1 cellular context compared by ENCODE assay signal in the genomic region with DNA sequence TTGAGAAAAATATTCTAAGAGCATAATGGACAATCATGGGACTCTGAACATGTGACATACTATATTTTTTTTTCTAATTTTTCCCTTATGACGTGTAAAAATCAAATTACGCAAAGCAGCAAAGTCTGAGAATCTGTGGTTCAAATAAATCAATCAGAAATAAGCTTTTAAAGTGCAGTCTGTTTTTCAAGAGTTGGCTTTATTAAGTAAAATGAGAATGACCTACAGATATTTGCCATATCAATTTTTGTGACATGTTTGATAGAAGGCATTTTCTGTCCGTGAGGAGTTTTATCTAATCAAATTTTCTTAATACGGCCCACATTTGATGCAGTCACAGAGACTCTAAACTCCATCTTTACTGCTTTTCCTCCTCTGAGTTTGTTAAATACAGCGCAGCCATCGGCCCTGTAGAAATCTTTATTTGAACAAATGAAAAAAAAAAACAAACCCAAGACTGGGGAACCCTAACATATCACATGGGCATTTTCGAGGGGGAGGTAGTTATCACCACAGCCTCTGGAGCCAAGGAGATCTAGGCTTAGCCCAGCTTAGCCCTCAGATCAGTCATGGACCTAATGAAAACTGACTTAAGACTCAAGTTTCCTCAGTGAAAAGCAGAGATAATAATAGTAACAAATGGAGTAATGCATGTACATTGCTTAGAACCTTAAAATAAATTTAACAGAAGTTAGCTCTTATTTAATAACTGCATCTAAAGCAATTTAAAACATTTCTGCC.
TF ChIP-seq lines count a peak whose summit lies in the region.

No MANE protein-coding gene starts in this region.

TF ChIP-seq in GM23338, 12 proteins besides CTCF, POLR2A, EP300 and RAD21 (continued from another document):
- TF ChIP-seq ZNF462 (CRISPR knock-in tag; IDR thresholded peaks at IDR 0.05): no peak
- TF ChIP-seq, protein P1, sequence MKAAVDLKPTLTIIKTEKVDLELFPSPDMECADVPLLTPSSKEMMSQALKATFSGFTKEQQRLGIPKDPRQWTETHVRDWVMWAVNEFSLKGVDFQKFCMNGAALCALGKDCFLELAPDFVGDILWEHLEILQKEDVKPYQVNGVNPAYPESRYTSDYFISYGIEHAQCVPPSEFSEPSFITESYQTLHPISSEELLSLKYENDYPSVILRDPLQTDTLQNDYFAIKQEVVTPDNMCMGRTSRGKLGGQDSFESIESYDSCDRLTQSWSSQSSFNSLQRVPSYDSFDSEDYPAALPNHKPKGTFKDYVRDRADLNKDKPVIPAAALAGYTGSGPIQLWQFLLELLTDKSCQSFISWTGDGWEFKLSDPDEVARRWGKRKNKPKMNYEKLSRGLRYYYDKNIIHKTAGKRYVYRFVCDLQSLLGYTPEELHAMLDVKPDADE (IDR thresholded peaks at IDR 0.05): no peak
